8 cellular contexts compared by ENCODE assay signal in the genomic region with DNA sequence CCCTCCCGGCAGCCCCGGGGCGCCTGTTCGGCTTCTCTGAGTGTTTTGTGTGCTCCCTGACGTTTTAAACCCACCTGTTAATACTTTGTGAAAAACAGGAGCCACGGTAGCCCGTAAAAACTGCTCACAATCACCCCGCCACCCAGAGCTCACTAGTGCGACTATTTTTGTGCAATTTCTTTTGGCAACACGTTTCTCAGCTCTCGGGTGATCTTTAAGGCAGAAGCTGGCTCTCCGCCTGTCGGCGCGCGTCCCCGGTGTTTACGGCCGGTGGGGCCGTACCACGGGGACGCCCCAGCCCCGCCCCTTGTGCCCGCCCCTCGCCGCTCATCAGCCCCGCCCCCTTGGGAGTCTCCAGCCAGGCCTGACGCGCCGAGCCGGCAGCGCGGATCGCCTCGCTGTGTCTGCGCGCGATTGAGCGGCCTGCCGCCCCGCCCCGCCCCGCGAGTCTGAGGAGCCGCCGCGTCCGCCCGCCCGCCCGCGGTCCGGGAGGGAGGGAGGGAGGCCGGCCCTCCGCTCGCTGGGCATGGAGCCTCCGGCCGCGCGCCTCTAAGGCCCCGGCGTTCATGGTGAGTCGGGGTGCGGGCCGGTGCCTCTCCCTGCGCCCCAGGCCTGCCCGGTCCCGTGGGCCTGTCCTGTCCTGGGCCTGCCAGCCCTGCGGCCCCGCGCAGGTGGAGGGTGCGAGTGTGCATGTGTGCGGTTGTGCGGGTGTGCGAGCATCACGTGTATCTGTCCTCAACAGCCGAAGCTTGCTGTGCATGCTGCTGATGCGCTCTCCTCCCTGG.
DNase-seq lines count a peak whose midpoint lies in the region; TF ChIP-seq lines count a peak whose summit lies in the region.

No MANE protein-coding gene starts in this region.

- H3K79me2 ChIP-seq in MM.1S (ENCODE audit: low read length): peaks cover 68% of the 10 kb centered on the region

- H3K27me3 ChIP-seq in HAP-1 (ENCODE audit: low read depth) (no peaks in the 10 kb centered on the region), MM.1S (replicated peaks; ENCODE audit: insufficient read depth, low read length) (no peaks in the 10 kb centered on the region), neutrophil (no peaks in the 10 kb centered on the region), subcutaneous abdominal adipose tissue (ENCODE audit: control insufficient read depth in 5 of 5, insufficient read depth in 4 of 5, low read length in 5 of 5) (no peaks in the 10 kb centered on the region)

- H3K4me3 ChIP-seq in HAP-1 (peak overlapping the region; percentile 66), MM.1S (ENCODE audit: low read length) (peak overlapping the region; percentile 88), neutrophil (ENCODE audit: low read depth in 1 of 2, low read length in 1 of 2) (peak overlapping the region; percentile 86 to 87), subcutaneous abdominal adipose tissue (ENCODE audit: low read depth in 1 of 5, low read length in 5 of 5) (peak overlapping the region; percentile 80 to 98 (median 93))

- H3F3A ChIP-seq in MM.1S (ENCODE audit: insufficient read depth, low read length): peaks cover 38% of the 10 kb centered on the region

- H3K27ac ChIP-seq in MM.1S (ENCODE audit: low read length) (peak overlapping the region; percentile 86), neutrophil (peak overlapping the region; percentile 89), subcutaneous abdominal adipose tissue (ENCODE audit: low read depth, low read length) (peak overlapping the region; percentile 92)

- peaks cover 31% of the 10 kb centered on the region for H3K4me1 ChIP-seq in HAP-1
- peaks cover 43% of the 10 kb centered on the region for H3K4me1 ChIP-seq in MM.1S (ENCODE audit: low read length)
- H3K4me1 ChIP-seq in neutrophil (ENCODE audit: control insufficient read depth in 1 of 2, insufficient read depth in 1 of 2, low read depth in 1 of 2, low read length in 1 of 2): peaks cover 59 to 72% of the 10 kb centered on the region in 2 experiments
- peaks cover 9 to 69% (median 53%) of the 10 kb centered on the region in 5 donors for H3K4me1 ChIP-seq in subcutaneous abdominal adipose tissue (ENCODE audit: control insufficient read depth in 5 of 5, insufficient read depth in 5 of 5, low read length in 5 of 5)

- in situ Hi-C loops in HAP-1 (cut with MboI; ENCODE audit: low sequenced_read_pairs): no loop called here

- H3K36me3 ChIP-seq in HAP-1 (replicated peaks) (no peaks in the 10 kb centered on the region; the same call in 1 of the 2 replicates), MM.1S (replicated peaks; ENCODE audit: insufficient read depth, low read length) (no peaks in the 10 kb centered on the region), neutrophil (peaks cover 8% of the 10 kb centered on the region), subcutaneous abdominal adipose tissue (ENCODE audit: control insufficient read depth in 5 of 5, insufficient read depth in 5 of 5, low read length in 5 of 5) (peaks cover 0 to 9% (median 0%) of the 10 kb centered on the region in 5 donors)

- peak; percentile 99 for DNase-seq in GM03348 (ENCODE audit: low spot score)
- peak; percentile 90 to 95 for DNase-seq in HAP-1 (ENCODE audit: low spot score in 2 of 2)
- DNase-seq in MM.1S: peak; percentile 95
- DNase-seq in SIG-M5 treated with dmso at 0.1 percent for 504 hours (lab: John Stamatoyannopoulos, UW; ENCODE audit: unreplicated experiment): peak; percentile 81
- DNase-seq in activated naive CD4-positive, alpha-beta T cell (lab: John Stamatoyannopoulos, UW): peak; percentile 84 to 93 (median 86)
- DNase-seq in foreskin melanocyte: peak; percentile 84

- H3K9ac ChIP-seq in MM.1S (ENCODE audit: low read length) (peak overlapping the region; percentile 85), subcutaneous abdominal adipose tissue (ENCODE audit: low read length in 5 of 5) (peak overlapping the region; percentile 88 to 97 (median 90))

- H3K9me3 ChIP-seq in HAP-1: no peaks in the 10 kb centered on the region
- H3K9me3 ChIP-seq in MM.1S (replicated peaks; ENCODE audit: insufficient read depth, low read length): no peaks in the 10 kb centered on the region
- no peaks in the 10 kb centered on the region for H3K9me3 ChIP-seq in neutrophil
- H3K9me3 ChIP-seq in subcutaneous abdominal adipose tissue (ENCODE audit: control insufficient read depth in 5 of 5, low read length in 5 of 5): no peaks in the 10 kb centered on the region

- peak overlapping the region; percentile 82 for H2AFZ ChIP-seq in MM.1S (ENCODE audit: low read length)

- no peaks in the 10 kb centered on the region for H3K9me2 ChIP-seq in MM.1S (replicated peaks; ENCODE audit: insufficient read depth, low read length)

- H4K20me1 ChIP-seq in MM.1S (ENCODE audit: insufficient read depth, low read length): no peaks in the 10 kb centered on the region

- H3K4me2 ChIP-seq in MM.1S (ENCODE audit: low read depth, low read length): peak overlapping the region; percentile 99

- no peak for TF ChIP-seq CTCF in MM.1S (IDR thresholded peaks at IDR 0.05; ENCODE audit: low read length)
- TF ChIP-seq CTCF in neutrophil (IDR thresholded peaks at IDR 0.05): peak; percentile 58

Comparison
In these comparisons a context has a peak if more than half of its experiments do, and no peak if none do; other contexts are left out.
1. Peak in every context shown above with its lines: DNase-seq, H3K4me3 ChIP-seq and H3K27ac ChIP-seq.